In genomic region chr12:50924439-50925341, GRCh38 we compare ENCODE assay signal across 1 cellular context.
TF ChIP-seq lines count a peak whose summit lies in the region.

No MANE protein-coding gene starts in this region.

TF ChIP-seq in GM12878, 131 proteins besides CTCF, POLR2A, EP300 and RAD21 (continued from another document and continues in another):
- TF ChIP-seq REST (IDR thresholded peaks at IDR 0.05; ENCODE audit: low read depth, low read length), result no peak
- TF ChIP-seq PAX8 (IDR thresholded peaks at IDR 0.05), result no peak
- peak; percentile 17; the same call in 1 of the 2 replicates for TF ChIP-seq RELB (IDR thresholded peaks at IDR 0.05; ENCODE audit: low read depth)
- no peak for TF ChIP-seq SIN3A (IDR thresholded peaks at IDR 0.05; ENCODE audit: low read depth, low read length)
- TF ChIP-seq MYB (IDR thresholded peaks at IDR 0.05; ENCODE audit: borderline replicate concordance, low read depth, low read length), result no peak
- TF ChIP-seq RB1 (IDR thresholded peaks at IDR 0.05; ENCODE audit: borderline replicate concordance), result no peak
- no peak for TF ChIP-seq SRF (IDR thresholded peaks at IDR 0.05; ENCODE audit: low read depth in 2 of 2, low read length in 2 of 2)
- peak; percentile 68; the same call in 1 of the 2 replicates for TF ChIP-seq NR2F1 (conservative IDR thresholded peaks at IDR 0.05)
- TF ChIP-seq GABPA (IDR thresholded peaks at IDR 0.05; ENCODE audit: low read depth), result no peak
- TF ChIP-seq ZNF24 (IDR thresholded peaks at IDR 0.05), result no peak
- no peak for TF ChIP-seq SUPT20H (IDR thresholded peaks at IDR 0.05; ENCODE audit: borderline replicate concordance, control insufficient read depth, low read depth, low read length)
- TF ChIP-seq POLR2AphosphoS5 (IDR thresholded peaks at IDR 0.05; ENCODE audit: low read length), result 0 out of 2 replicates have a peak, but pooled peaks have one; percentile 33
- TF ChIP-seq ASH2L (IDR thresholded peaks at IDR 0.05; ENCODE audit: borderline replicate concordance, low read depth), result no peak
- TF ChIP-seq ZSCAN29 (IDR thresholded peaks at IDR 0.05), result no peak
- TF ChIP-seq CEBPB (IDR thresholded peaks at IDR 0.05; ENCODE audit: borderline replicate concordance in 1 of 2, low read depth in 2 of 2, low read length in 2 of 2), result no peak
- peak; percentile 69; the same call in 1 of the 2 replicates for TF ChIP-seq ESRRA (IDR thresholded peaks at IDR 0.05; ENCODE audit: low read length)
- no peak for TF ChIP-seq SMAD1 (IDR thresholded peaks at IDR 0.05; ENCODE audit: low read depth, partially characterized antibody)
- TF ChIP-seq ZNF274 (IDR thresholded peaks at IDR 0.05; ENCODE audit: insufficient read depth, insufficient read length), result no peak
- TF ChIP-seq BMI1 (IDR thresholded peaks at IDR 0.05; ENCODE audit: borderline replicate concordance), result no peak
- TF ChIP-seq KDM1A (IDR thresholded peaks at IDR 0.05; ENCODE audit: borderline replicate concordance), result no peak
- TF ChIP-seq STAT1 (conservative IDR thresholded peaks at IDR 0.05), result no peak
- TF ChIP-seq BCL3 (IDR thresholded peaks at IDR 0.05; ENCODE audit: borderline replicate concordance, insufficient read depth, low read depth, low read length, poor library complexity, severe bottlenecking), result peak; percentile 60
- no peak for TF ChIP-seq CEBPZ (IDR thresholded peaks at IDR 0.05; ENCODE audit: low read depth, low read length)
- TF ChIP-seq WRNIP1 (IDR thresholded peaks at IDR 0.05; ENCODE audit: borderline replicate concordance, low read depth, low read length), result no peak
- TF ChIP-seq IRF3 (IDR thresholded peaks at IDR 0.05), result no peak
- TF ChIP-seq POLR2AphosphoS2 (IDR thresholded peaks at IDR 0.05; ENCODE audit: low read depth, low read length), result no peak
- no peak for TF ChIP-seq ZBTB11 (CRISPR knock-in tag; IDR thresholded peaks at IDR 0.05)
- TF ChIP-seq ATF2 (IDR thresholded peaks at IDR 0.05; ENCODE audit: low read length), result peak; percentile 60; the same call in 1 of the 2 replicates
- TF ChIP-seq ZBTB40 (IDR thresholded peaks at IDR 0.05; ENCODE audit: borderline replicate concordance), result no peak
- no peak for TF ChIP-seq ZZZ3 (IDR thresholded peaks at IDR 0.05; ENCODE audit: control insufficient read depth, insufficient read length, low read depth)
- TF ChIP-seq RELA (IDR thresholded peaks at IDR 0.05; ENCODE audit: borderline replicate concordance, partially characterized antibody), result no peak
- no peak for TF ChIP-seq ATF3 (IDR thresholded peaks at IDR 0.05; ENCODE audit: borderline replicate concordance, extremely low read depth, low read depth, low read length)
- TF ChIP-seq CREB1 (IDR thresholded peaks at IDR 0.05; ENCODE audit: low read depth), result no peak; the same call in 1 of the 2 replicates
- no peak for TF ChIP-seq DPF2 (IDR thresholded peaks at IDR 0.05)
